In the genomic region with DNA sequence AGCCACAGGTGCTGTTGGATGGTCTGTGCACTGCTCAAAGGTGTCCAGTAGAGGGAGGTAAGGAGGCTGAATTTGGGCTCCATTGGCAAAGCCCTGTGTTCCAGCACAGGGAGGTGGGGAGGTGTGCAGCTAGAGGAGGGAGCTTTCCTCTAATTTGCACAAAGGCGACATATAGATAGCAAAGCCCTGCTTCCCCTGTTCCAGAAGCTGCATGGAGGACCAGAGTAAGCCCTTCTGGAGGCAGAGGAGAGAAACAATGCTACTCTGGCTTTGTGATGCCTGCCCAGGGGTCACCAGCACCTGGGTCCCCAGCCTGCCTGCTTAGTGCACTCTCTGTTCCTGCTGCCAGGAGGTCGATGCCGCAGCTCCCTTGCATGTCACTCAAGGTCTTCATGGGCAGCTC, we compare ENCODE assay signal across 1 cellular context.
TF ChIP-seq lines count a peak whose summit lies in the region.

No MANE protein-coding gene starts in this region.

TF ChIP-seq in GM12878, 131 proteins besides CTCF, POLR2A, EP300 and RAD21 (continued from another document):
- TF ChIP-seq, protein P1, sequence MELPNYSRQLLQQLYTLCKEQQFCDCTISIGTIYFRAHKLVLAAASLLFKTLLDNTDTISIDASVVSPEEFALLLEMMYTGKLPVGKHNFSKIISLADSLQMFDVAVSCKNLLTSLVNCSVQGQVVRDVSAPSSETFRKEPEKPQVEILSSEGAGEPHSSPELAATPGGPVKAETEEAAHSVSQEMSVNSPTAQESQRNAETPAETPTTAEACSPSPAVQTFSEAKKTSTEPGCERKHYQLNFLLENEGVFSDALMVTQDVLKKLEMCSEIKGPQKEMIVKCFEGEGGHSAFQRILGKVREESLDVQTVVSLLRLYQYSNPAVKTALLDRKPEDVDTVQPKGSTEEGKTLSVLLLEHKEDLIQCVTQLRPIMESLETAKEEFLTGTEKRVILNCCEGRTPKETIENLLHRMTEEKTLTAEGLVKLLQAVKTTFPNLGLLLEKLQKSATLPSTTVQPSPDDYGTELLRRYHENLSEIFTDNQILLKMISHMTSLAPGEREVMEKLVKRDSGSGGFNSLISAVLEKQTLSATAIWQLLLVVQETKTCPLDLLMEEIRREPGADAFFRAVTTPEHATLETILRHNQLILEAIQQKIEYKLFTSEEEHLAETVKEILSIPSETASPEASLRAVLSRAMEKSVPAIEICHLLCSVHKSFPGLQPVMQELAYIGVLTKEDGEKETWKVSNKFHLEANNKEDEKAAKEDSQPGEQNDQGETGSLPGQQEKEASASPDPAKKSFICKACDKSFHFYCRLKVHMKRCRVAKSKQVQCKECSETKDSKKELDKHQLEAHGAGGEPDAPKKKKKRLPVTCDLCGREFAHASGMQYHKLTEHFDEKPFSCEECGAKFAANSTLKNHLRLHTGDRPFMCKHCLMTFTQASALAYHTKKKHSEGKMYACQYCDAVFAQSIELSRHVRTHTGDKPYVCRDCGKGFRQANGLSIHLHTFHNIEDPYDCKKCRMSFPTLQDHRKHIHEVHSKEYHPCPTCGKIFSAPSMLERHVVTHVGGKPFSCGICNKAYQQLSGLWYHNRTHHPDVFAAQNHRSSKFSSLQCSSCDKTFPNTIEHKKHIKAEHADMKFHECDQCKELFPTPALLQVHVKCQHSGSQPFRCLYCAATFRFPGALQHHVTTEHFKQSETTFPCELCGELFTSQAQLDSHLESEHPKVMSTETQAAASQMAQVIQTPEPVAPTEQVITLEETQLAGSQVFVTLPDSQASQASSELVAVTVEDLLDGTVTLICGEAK (IDR thresholded peaks at IDR 0.05; ENCODE audit: borderline replicate concordance): no peak
- no peak for TF ChIP-seq MEF2B (IDR thresholded peaks at IDR 0.05; ENCODE audit: partially characterized antibody, poor library complexity, severe bottlenecking)
- no peak for TF ChIP-seq MTA2 (IDR thresholded peaks at IDR 0.05; ENCODE audit: low read depth)
- TF ChIP-seq FOS (IDR thresholded peaks at IDR 0.05; ENCODE audit: borderline replicate concordance, extremely low read depth, insufficient read length): no peak
- no peak for TF ChIP-seq CBX5 (IDR thresholded peaks at IDR 0.05; ENCODE audit: low read depth)
- TF ChIP-seq GATAD2B (conservative IDR thresholded peaks at IDR 0.05; ENCODE audit: low read depth): no peak
- TF ChIP-seq TBL1XR1 (IDR thresholded peaks at IDR 0.05; ENCODE audit: low read depth, low read length): no peak
- no peak for TF ChIP-seq ETV6 (conservative IDR thresholded peaks at IDR 0.05 in 1 of 2, IDR thresholded peaks at IDR 0.05 in 1 of 2; ENCODE audit: borderline replicate concordance in 1 of 2, low read depth in 1 of 2)
- peak; percentile 79 for TF ChIP-seq YY1 (IDR thresholded peaks at IDR 0.05; ENCODE audit: low read depth, low read length)
- TF ChIP-seq ZBED1 (IDR thresholded peaks at IDR 0.05; ENCODE audit: borderline replicate concordance): no peak
- TF ChIP-seq POLR2AphosphoS2 (IDR thresholded peaks at IDR 0.05; ENCODE audit: low read depth, low read length): no peak
- TF ChIP-seq PAX8 (IDR thresholded peaks at IDR 0.05): no peak
- peak; percentile 91 for TF ChIP-seq SMC3 (IDR thresholded peaks at IDR 0.05; ENCODE audit: borderline replicate concordance, low read length)
- TF ChIP-seq NR2C1 (IDR thresholded peaks at IDR 0.05): no peak
- no peak for TF ChIP-seq RELA (IDR thresholded peaks at IDR 0.05; ENCODE audit: borderline replicate concordance, partially characterized antibody)
- no peak for TF ChIP-seq FOXK2 (IDR thresholded peaks at IDR 0.05)
- TF ChIP-seq TCF3 (IDR thresholded peaks at IDR 0.05; ENCODE audit: borderline replicate concordance, insufficient read depth, low read depth, low read length): 0 out of 2 replicates have a peak, but pooled peaks have one; percentile 16
- TF ChIP-seq FOXM1 (IDR thresholded peaks at IDR 0.05; ENCODE audit: low read depth, low read length): no peak
- no peak for TF ChIP-seq EGR1 (IDR thresholded peaks at IDR 0.05; ENCODE audit: borderline replicate concordance in 1 of 2, low read depth in 2 of 2, low read length in 2 of 2)
